In genomic region chr2:172943992-172944793, GRCh38 we compare ENCODE assay signal across 16 cellular contexts.
DNase-seq lines count a peak whose midpoint lies in the region; ATAC-seq, FAIRE-seq and TF ChIP-seq lines count a peak whose summit lies in the region.
"Had no signal": no experiment of that assay in that cellular context is flagged by ENCODE, and none has a peak within 500 bp of the region (broad histone marks: within the 10 kb centered on the region; RNA-seq: fewer than 3 reads in every experiment).

No MANE protein-coding gene starts in this region.

- no peak for DNase-seq in activated naive CD4-positive, alpha-beta T cell treated with anti-CD3 and anti-CD28 coated beads for 36 hours
- DNase-seq in activated naive CD4-positive, alpha-beta T cell treated with anti-CD3 and anti-CD28 coated beads, Interleukin-2, amount 10 ng/mL, durations not matched to agents 7 days and 5 days = no peak
- peak; percentile 77 for DNase-seq in NCI-H82 (lab: John Stamatoyannopoulos, UW)
- DNase-seq in bronchial epithelial cell (ENCODE audit: low read depth) = peak; percentile 66
- DNase-seq in superior temporal gyrus (ENCODE audit: extremely low spot score) = peak; percentile 53
- DNase-seq in NCI-H526 (lab: John Stamatoyannopoulos, UW) = no peak
- DNase-seq in heart right ventricle = no peak
- DNase-seq in small intestine = no peak
- DNase-seq: activated CD4-positive, alpha-beta T cell treated with anti-CD3 and anti-CD28 coated beads for 1 hour; activated T-cell treated with anti-CD3 and anti-CD28 coated beads, Interleukin-2, amount 50 U/mL, for 4 hours; midbrain; MV-4-11; nucleus accumbens; stimulated activated CD4-positive, alpha-beta T cell treated with anti-CD3 and anti-CD28 coated beads, Interleukin-4, amount 100 ng/mL, for 1 hour had no signal

- no peak for ATAC-seq in heart right ventricle

- no peak overlapping the region for H3K4me3 ChIP-seq in bronchial epithelial cell (ENCODE audit: low read depth, low read length)
- no peak overlapping the region for H3K4me3 ChIP-seq in heart right ventricle
- no peak overlapping the region for H3K4me3 ChIP-seq in small intestine (ENCODE audit: low read depth in 1 of 2, low read length in 2 of 2)
- H3K4me3 ChIP-seq: SK-N-MC had no signal

- TF ChIP-seq CTCF in bronchial epithelial cell (IDR thresholded peaks at IDR 0.05; ENCODE audit: insufficient read depth, low read length, severe bottlenecking) (no peak), heart right ventricle (IDR thresholded peaks at IDR 0.05) (no peak)

- CTCF ChIA-PET in activated naive CD4-positive, alpha-beta T cell treated with anti-CD3 and anti-CD28 coated beads for 36 hours (lab: Charles Lee) = interaction anchor here (0.6 kb wide), 1 partner anchor 379 kb away, joined by 6 read pairs; no protein-coding TSS in a partner anchor
- CTCF ChIA-PET in activated naive CD4-positive, alpha-beta T cell treated with anti-CD3 and anti-CD28 coated beads, Interleukin-2, amount 10 ng/mL, durations not matched to agents 7 days and 5 days (lab: Charles Lee) = no interaction called here

- H3K4me1 ChIP-seq in heart right ventricle = no peaks in the 10 kb centered on the region
- no peaks in the 10 kb centered on the region for H3K4me1 ChIP-seq in small intestine (ENCODE audit: control insufficient read depth in 2 of 2, insufficient read depth in 1 of 2, low read depth in 1 of 2, low read length in 1 of 2)

- H3K27ac ChIP-seq in heart right ventricle = no peak overlapping the region
- H3K27ac ChIP-seq in small intestine (ENCODE audit: low read depth in 1 of 2, low read length in 1 of 2) = no peak overlapping the region
- H3K27ac ChIP-seq: SK-N-MC had no signal

- 79 to 83% methylated on average over 8 of the region's 8 CpGs for WGBS in heart right ventricle, 2 donors
- 53 to 72% (median 61%) methylated on average over 8 of the region's 8 CpGs for WGBS in small intestine, 3 donors

- H3K9me3 Mint-ChIP-seq in activated naive CD4-positive, alpha-beta T cell treated with anti-CD3 and anti-CD28 coated beads for 36 hours = peaks cover 8% of the 10 kb centered on the region
- peaks cover 11% of the 10 kb centered on the region for H3K9me3 Mint-ChIP-seq in activated naive CD4-positive, alpha-beta T cell treated with anti-CD3 and anti-CD28 coated beads, Interleukin-2, amount 10 ng/mL, durations not matched to agents 7 days and 5 days

- H3K27me3 ChIP-seq in bronchial epithelial cell (ENCODE audit: control insufficient read depth, insufficient read depth, low read length) (no peaks in the 10 kb centered on the region), heart right ventricle (no peaks in the 10 kb centered on the region), small intestine (ENCODE audit: control insufficient read depth in 2 of 2, insufficient read depth in 2 of 2, low read length in 2 of 2) (no peaks in the 10 kb centered on the region)

- no peaks in the 10 kb centered on the region for H3K36me3 Mint-ChIP-seq in activated naive CD4-positive, alpha-beta T cell treated with anti-CD3 and anti-CD28 coated beads for 36 hours (ENCODE audit: low read depth)
- H3K36me3 Mint-ChIP-seq in activated naive CD4-positive, alpha-beta T cell treated with anti-CD3 and anti-CD28 coated beads, Interleukin-2, amount 10 ng/mL, durations not matched to agents 7 days and 5 days = no peaks in the 10 kb centered on the region

- peaks cover 25% of the 10 kb centered on the region for H3K4me1 Mint-ChIP-seq in activated naive CD4-positive, alpha-beta T cell treated with anti-CD3 and anti-CD28 coated beads for 36 hours (ENCODE audit: low read depth)
- H3K4me1 Mint-ChIP-seq in activated naive CD4-positive, alpha-beta T cell treated with anti-CD3 and anti-CD28 coated beads, Interleukin-2, amount 10 ng/mL, durations not matched to agents 7 days and 5 days = peaks cover 27% of the 10 kb centered on the region

- H3K4me3 Mint-ChIP-seq in activated naive CD4-positive, alpha-beta T cell treated with anti-CD3 and anti-CD28 coated beads for 36 hours = peak overlapping the region; percentile 19
- H3K4me3 Mint-ChIP-seq in activated naive CD4-positive, alpha-beta T cell treated with anti-CD3 and anti-CD28 coated beads, Interleukin-2, amount 10 ng/mL, durations not matched to agents 7 days and 5 days = no peak overlapping the region
- H3K4me3 Mint-ChIP-seq: activated T-cell treated with anti-CD3 and anti-CD28 coated beads, Interleukin-2, amount 50 U/mL, for 4 hours had no signal

- H3K27ac Mint-ChIP-seq in activated naive CD4-positive, alpha-beta T cell treated with anti-CD3 and anti-CD28 coated beads for 36 hours = peak overlapping the region; percentile 69
- no peak overlapping the region for H3K27ac Mint-ChIP-seq in activated naive CD4-positive, alpha-beta T cell treated with anti-CD3 and anti-CD28 coated beads, Interleukin-2, amount 10 ng/mL, durations not matched to agents 7 days and 5 days

- intact Hi-C loops in activated naive CD4-positive, alpha-beta T cell treated with anti-CD3 and anti-CD28 coated beads for 36 hours (cut with micrococcal nuclease) = no loop called here
- intact Hi-C loops in heart right ventricle (cut with DNase I) = no loop called here

- FAIRE-seq in bronchial epithelial cell (lab: Jason Lieb, UNC) (no peak), small intestine (lab: Jason Lieb, UNC) (no peak)
- FAIRE-seq: colon had no signal

- H3K36me3 ChIP-seq in bronchial epithelial cell (ENCODE audit: control insufficient read depth, insufficient read depth, low read length) (no peaks in the 10 kb centered on the region), heart right ventricle (no peaks in the 10 kb centered on the region), small intestine (ENCODE audit: control insufficient read depth in 2 of 2, insufficient read depth in 2 of 2, low read length in 2 of 2) (no peaks in the 10 kb centered on the region)

- H3K9me3 ChIP-seq in heart right ventricle (peaks cover 0 to 21% (median 0%) of the 10 kb centered on the region in 11 donors), small intestine (ENCODE audit: control insufficient read depth, low read depth) (no peaks in the 10 kb centered on the region)

- H3K27me3 Mint-ChIP-seq in activated naive CD4-positive, alpha-beta T cell treated with anti-CD3 and anti-CD28 coated beads for 36 hours (ENCODE audit: low read depth) = no peaks in the 10 kb centered on the region
- peaks cover 14% of the 10 kb centered on the region for H3K27me3 Mint-ChIP-seq in activated naive CD4-positive, alpha-beta T cell treated with anti-CD3 and anti-CD28 coated beads, Interleukin-2, amount 10 ng/mL, durations not matched to agents 7 days and 5 days

Comparison
In these comparisons a context has a peak if more than half of its experiments do, and no peak if none do; other contexts are left out.
1. DNase-seq: peak in NCI-H82 (single experiment), bronchial epithelial cell (single experiment) and superior temporal gyrus (single experiment); none in activated naive CD4-positive, alpha-beta T cell treated with anti-CD3 and anti-CD28 coated beads for 36 hours (single experiment), activated naive CD4-positive, alpha-beta T cell treated with anti-CD3 and anti-CD28 coated beads, Interleukin-2, amount 10 ng/mL, durations not matched to agents 7 days and 5 days (single experiment), NCI-H526 (0 of 2), heart right ventricle (0 of 2) and small intestine (single experiment).